Comparison of ENCODE assay signal across 1 cellular context in the genomic region with DNA sequence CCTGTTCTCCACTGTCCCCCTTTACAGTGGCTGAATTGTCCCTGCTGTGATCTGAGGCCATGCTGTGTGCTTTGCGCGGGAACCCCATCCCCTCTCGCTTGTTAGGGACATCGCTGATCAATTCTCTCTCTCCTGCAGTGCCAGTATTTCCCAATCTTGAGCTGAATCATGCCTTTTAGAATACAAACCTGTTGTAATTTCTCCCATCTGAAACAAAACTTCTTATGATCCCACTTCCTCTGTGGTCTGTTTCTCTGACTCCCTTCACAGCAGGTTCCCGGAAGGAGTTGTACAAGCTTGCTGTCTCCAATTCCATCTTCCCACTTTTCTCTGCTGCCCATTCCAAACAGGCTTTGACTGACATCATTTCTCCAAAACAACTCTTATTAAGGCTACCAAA.
TF ChIP-seq lines count a peak whose summit lies in the region.

No MANE protein-coding gene starts in this region.

TF ChIP-seq in IMR-90, 13 proteins besides CTCF, POLR2A, EP300 and RAD21:
- TF ChIP-seq, protein P1, sequence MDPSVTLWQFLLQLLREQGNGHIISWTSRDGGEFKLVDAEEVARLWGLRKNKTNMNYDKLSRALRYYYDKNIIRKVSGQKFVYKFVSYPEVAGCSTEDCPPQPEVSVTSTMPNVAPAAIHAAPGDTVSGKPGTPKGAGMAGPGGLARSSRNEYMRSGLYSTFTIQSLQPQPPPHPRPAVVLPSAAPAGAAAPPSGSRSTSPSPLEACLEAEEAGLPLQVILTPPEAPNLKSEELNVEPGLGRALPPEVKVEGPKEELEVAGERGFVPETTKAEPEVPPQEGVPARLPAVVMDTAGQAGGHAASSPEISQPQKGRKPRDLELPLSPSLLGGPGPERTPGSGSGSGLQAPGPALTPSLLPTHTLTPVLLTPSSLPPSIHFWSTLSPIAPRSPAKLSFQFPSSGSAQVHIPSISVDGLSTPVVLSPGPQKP (IDR thresholded peaks at IDR 0.05; ENCODE audit: borderline replicate concordance, low read depth, low read length) = no peak
- TF ChIP-seq BHLHE40 (IDR thresholded peaks at IDR 0.05; ENCODE audit: low read depth, low read length) = no peak
- no peak for TF ChIP-seq CEBPB (IDR thresholded peaks at IDR 0.05; ENCODE audit: low read depth, low read length)
- no peak for TF ChIP-seq MXI1 (IDR thresholded peaks at IDR 0.05; ENCODE audit: borderline replicate concordance, low read depth, low read length)
- no peak for TF ChIP-seq RCOR1 (IDR thresholded peaks at IDR 0.05; ENCODE audit: insufficient replicate concordance, low read length)
- no peak for TF ChIP-seq NFE2L2 (IDR thresholded peaks at IDR 0.05; ENCODE audit: low read depth, low read length)
- TF ChIP-seq RFX5 (IDR thresholded peaks at IDR 0.05; ENCODE audit: low read depth, low read length) = no peak
- no peak for TF ChIP-seq SMC3 (IDR thresholded peaks at IDR 0.05; ENCODE audit: low read depth, low read length)
- no peak for TF ChIP-seq MAFK (IDR thresholded peaks at IDR 0.05; ENCODE audit: low read depth, low read length)
- TF ChIP-seq MAZ (IDR thresholded peaks at IDR 0.05; ENCODE audit: borderline replicate concordance, low read depth, low read length) = no peak
- TF ChIP-seq CHD1 (IDR thresholded peaks at IDR 0.05; ENCODE audit: low read depth, low read length) = no peak
- TF ChIP-seq FOS (IDR thresholded peaks at IDR 0.05; ENCODE audit: low read depth, low read length) = no peak
